ENCODE assay signal across 13 cellular contexts in genomic region chr6:87914637-87915395, GRCh38.
DNase-seq lines count a peak whose midpoint lies in the region; ATAC-seq and TF ChIP-seq lines count a peak whose summit lies in the region.
"Had no signal": no experiment of that assay in that cellular context is flagged by ENCODE, and none has a peak within 500 bp of the region (broad histone marks: within the 10 kb centered on the region; RNA-seq: fewer than 3 reads in every experiment).

No MANE protein-coding gene starts in this region.

- no peak overlapping the region for H3K4me3 Mint-ChIP-seq in effector memory CD8-positive, alpha-beta T cell
- H3K4me3 Mint-ChIP-seq: CD4-positive, CD25-positive, alpha-beta regulatory T cell had no signal

- peaks cover 7 to 41% of the 10 kb centered on the region in 2 donors for H3K27me3 Mint-ChIP-seq in effector memory CD8-positive, alpha-beta T cell

- no peak overlapping the region for H3K4me3 ChIP-seq in transverse colon
- H3K4me3 ChIP-seq: heart right ventricle, SK-N-MC, tibial artery had no signal

- TF ChIP-seq EP300 in transverse colon (IDR thresholded peaks at IDR 0.05; ENCODE audit: low read depth): no peak

- ATAC-seq in effector memory CD8-positive, alpha-beta T cell (replicated peaks): peak; percentile 49
- ATAC-seq in HG02970 (IDR thresholded peaks at IDR 0.05; ENCODE audit: low FRiP score, unreplicated experiment) (no peak), GM21825 (IDR thresholded peaks at IDR 0.05; ENCODE audit: unreplicated experiment) (no peak)
- ATAC-seq: heart right ventricle had no signal

- TF ChIP-seq CTCF in transverse colon (IDR thresholded peaks at IDR 0.05): no peak

- H3K27ac Mint-ChIP-seq in effector memory CD8-positive, alpha-beta T cell: no peak overlapping the region
- H3K27ac Mint-ChIP-seq: CD4-positive, CD25-positive, alpha-beta regulatory T cell had no signal

- H3K27ac ChIP-seq in transverse colon: no peak overlapping the region
- H3K27ac ChIP-seq: heart right ventricle, SK-N-MC, tibial artery had no signal

- no peaks in the 10 kb centered on the region for H3K27me3 ChIP-seq in transverse colon
- H3K27me3 ChIP-seq: tibial artery had no signal

- WGBS in transverse colon (ENCODE audit: low coverage in 1 of 2), 2 donors: 93% methylated on average over 2 to 4 of the region's 4 CpGs

- in situ Hi-C loops in transverse colon (cut with MboI; ENCODE audit: low pct_ligation_motif_present in 1 of 4, low pct_unique_long_range_greater_than_20kb in 1 of 4, low sequenced_read_pairs in 3 of 4): no loop called here

- H3K4me1 ChIP-seq in transverse colon: no peaks in the 10 kb centered on the region
- H3K4me1 ChIP-seq: heart right ventricle, tibial artery had no signal

- intact Hi-C loops in transverse colon (cut with DNase I; ENCODE audit: low total_unique reads): no loop called here

- no peak for TF ChIP-seq POLR2A in transverse colon (IDR thresholded peaks at IDR 0.05)

- no peaks in the 10 kb centered on the region for H3K9me3 Mint-ChIP-seq in effector memory CD8-positive, alpha-beta T cell

- no peaks in the 10 kb centered on the region for H3K36me3 ChIP-seq in transverse colon
- H3K36me3 ChIP-seq: heart right ventricle, tibial artery had no signal

- DNase-seq in GM03348 (ENCODE audit: low spot score) (peak; percentile 19), HCEC 1CT (peak; percentile 31), NAMALWA (ENCODE audit: low spot score) (peak; percentile 66), NCI-H1417 (lab: John Stamatoyannopoulos, UW) (no peak), transverse colon (no peak)
- no peak for DNase-seq in effector memory CD8-positive, alpha-beta T cell
- DNase-seq: heart right ventricle, NCI-H526 treated with DMSO at 0.1 percent for 48 hours, tibial artery had no signal

- H3K36me3 Mint-ChIP-seq in effector memory CD8-positive, alpha-beta T cell (ENCODE audit: insufficient read depth): no peaks in the 10 kb centered on the region
- H3K36me3 Mint-ChIP-seq: CD4-positive, CD25-positive, alpha-beta regulatory T cell had no signal

- peaks cover 0 to 1% of the 10 kb centered on the region in 2 donors for H3K4me1 Mint-ChIP-seq in effector memory CD8-positive, alpha-beta T cell (ENCODE audit: low read depth in 2 of 2)
- H3K4me1 Mint-ChIP-seq: CD4-positive, CD25-positive, alpha-beta regulatory T cell had no signal

- no peaks in the 10 kb centered on the region for H3K9me3 ChIP-seq in transverse colon
- H3K9me3 ChIP-seq: tibial artery had no signal

Comparison
In these comparisons a context has a peak if more than half of its experiments do, and no peak if none do; other contexts are left out.
1. DNase-seq: peak in GM03348 (single experiment), HCEC 1CT (single experiment) and NAMALWA (single experiment); none in effector memory CD8-positive, alpha-beta T cell (0 of 3), NCI-H1417 (0 of 3) and transverse colon (single experiment).